ENCODE assay signal across 9 cellular contexts in the genomic region with DNA sequence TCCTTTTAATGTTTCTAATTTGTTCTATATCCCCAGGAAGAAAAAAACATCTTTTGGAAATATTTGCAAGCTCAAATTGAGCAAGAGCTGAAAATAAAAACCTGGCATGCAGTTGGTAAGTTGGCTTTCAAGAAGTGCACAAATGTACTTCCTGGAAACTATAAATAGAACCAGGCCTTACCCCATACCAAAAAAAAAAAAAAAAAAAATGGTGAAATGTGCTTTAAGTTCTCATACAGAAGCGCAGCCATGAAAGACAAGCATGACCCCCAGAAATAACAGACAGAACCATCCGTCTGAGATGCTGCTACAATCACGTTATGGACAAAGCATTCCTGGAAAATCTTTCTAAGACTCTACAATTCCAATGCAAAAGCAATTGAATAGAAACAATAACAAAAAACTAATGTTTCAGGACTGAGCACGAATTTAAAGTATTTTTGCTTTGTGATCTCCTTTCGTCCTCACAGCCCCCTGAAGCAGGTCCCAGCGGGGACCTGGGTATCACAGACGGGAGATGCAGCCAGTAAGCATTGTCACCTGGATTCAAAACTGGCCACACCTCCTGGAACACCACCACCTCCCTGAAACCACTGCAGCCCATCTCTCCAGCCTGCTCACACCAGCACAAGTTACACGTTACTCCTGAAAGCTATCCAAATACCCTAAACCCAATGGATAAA.
A peak's percentile ranks its signal among the peaks of the same experiment; 100 is the strongest.
DNase-seq lines count a peak whose midpoint lies in the region; ATAC-seq and TF ChIP-seq lines count a peak whose summit lies in the region.
"Had no signal": no experiment of that assay in that cellular context is flagged by ENCODE, and none has a peak within 500 bp of the region (broad histone marks: within the 10 kb centered on the region; RNA-seq: fewer than 3 reads in every experiment).

No MANE protein-coding gene starts in this region.

- H3K36me3 Mint-ChIP-seq in activated naive CD4-positive, alpha-beta T cell treated with anti-CD3 and anti-CD28 coated beads, Interleukin-2, amount 10 ng/mL, durations not matched to agents 7 days and 5 days = peaks cover 24% of the 10 kb centered on the region
- H3K36me3 Mint-ChIP-seq in brain (peaks cover 8% of the 10 kb centered on the region), memory B cell (no peaks in the 10 kb centered on the region)

- intact Hi-C loops in upper lobe of right lung (cut with DNase I) = no loop called here

- H3K27me3 Mint-ChIP-seq in activated naive CD4-positive, alpha-beta T cell treated with anti-CD3 and anti-CD28 coated beads, Interleukin-2, amount 10 ng/mL, durations not matched to agents 7 days and 5 days = no peaks in the 10 kb centered on the region
- H3K27me3 Mint-ChIP-seq in brain (no peaks in the 10 kb centered on the region), memory B cell (no peaks in the 10 kb centered on the region)

- DNase-seq in activated naive CD4-positive, alpha-beta T cell treated with anti-CD3 and anti-CD28 coated beads, Interleukin-2, amount 10 ng/mL, durations not matched to agents 7 days and 5 days = no peak
- DNase-seq in activated naive CD4-positive, alpha-beta T cell treated with anti-CD3 and anti-CD28 coated beads, Interleukin-2, amount 50 U/mL, for 16 hours = no peak
- DNase-seq in memory B cell (ENCODE audit: low spot score in 2 of 2) (no peak), upper lobe of right lung (no peak), NCI-H526 treated with DMSO at 0.1 percent for 48 hours (lab: John Stamatoyannopoulos, UW) (no peak)
- DNase-seq: activated CD8-positive, alpha-beta memory T cell treated with anti-CD3 and anti-CD28 coated beads for 24 hours had no signal

- peak overlapping the region; percentile 88 for H3K27ac Mint-ChIP-seq in activated naive CD4-positive, alpha-beta T cell treated with anti-CD3 and anti-CD28 coated beads, Interleukin-2, amount 10 ng/mL, durations not matched to agents 7 days and 5 days
- H3K27ac Mint-ChIP-seq in brain (peak overlapping the region; percentile 27 to 96 (median 82)), memory B cell (peak overlapping the region; percentile 41)

- peak overlapping the region; percentile 89 for H3K27ac ChIP-seq in upper lobe of right lung

- peak overlapping the region; percentile 54 for H3K4me3 Mint-ChIP-seq in activated naive CD4-positive, alpha-beta T cell treated with anti-CD3 and anti-CD28 coated beads, Interleukin-2, amount 10 ng/mL, durations not matched to agents 7 days and 5 days
- H3K4me3 Mint-ChIP-seq in brain (peak overlapping the region; percentile 20 to 69 (median 59)), memory B cell (peak overlapping the region; percentile 35)

- no peak for TF ChIP-seq CTCF in brain (conservative IDR thresholded peaks at IDR 0.05)
- no peak for TF ChIP-seq CTCF in upper lobe of right lung (IDR thresholded peaks at IDR 0.05)

- no peaks in the 10 kb centered on the region for H3K36me3 ChIP-seq in upper lobe of right lung

- H3K27me3 ChIP-seq in upper lobe of right lung = no peaks in the 10 kb centered on the region

- H3K4me3 ChIP-seq in upper lobe of right lung = peak overlapping the region; percentile 18

- H3K9me3 Mint-ChIP-seq in activated naive CD4-positive, alpha-beta T cell treated with anti-CD3 and anti-CD28 coated beads, Interleukin-2, amount 10 ng/mL, durations not matched to agents 7 days and 5 days = peaks cover 2% of the 10 kb centered on the region
- peaks cover 0 to 15% (median 9%) of the 10 kb centered on the region in 5 experiments for H3K9me3 Mint-ChIP-seq in brain
- H3K9me3 Mint-ChIP-seq in memory B cell = no peaks in the 10 kb centered on the region

- CTCF ChIA-PET in activated naive CD4-positive, alpha-beta T cell treated with anti-CD3 and anti-CD28 coated beads, Interleukin-2, amount 10 ng/mL, durations not matched to agents 7 days and 5 days (lab: Charles Lee) = interaction anchor here (0.7 to 1.3 kb wide), 2 partner anchors 45 to 1928 kb away, joined by 4 read pairs; no protein-coding TSS in a partner anchor

- H3K4me1 ChIP-seq in upper lobe of right lung = peaks cover 59% of the 10 kb centered on the region

- ATAC-seq in memory B cell (ENCODE audit: low read depth) (no peak), upper lobe of right lung (peak; percentile 55), GM18520 (IDR thresholded peaks at IDR 0.05; ENCODE audit: unreplicated experiment) (no peak), GM19351 (IDR thresholded peaks at IDR 0.05; ENCODE audit: unreplicated experiment) (no peak)

- peaks cover 80% of the 10 kb centered on the region for H3K4me1 Mint-ChIP-seq in activated naive CD4-positive, alpha-beta T cell treated with anti-CD3 and anti-CD28 coated beads, Interleukin-2, amount 10 ng/mL, durations not matched to agents 7 days and 5 days
- H3K4me1 Mint-ChIP-seq in brain (peaks cover 78% of the 10 kb centered on the region), memory B cell (peaks cover 26% of the 10 kb centered on the region)

- no peaks in the 10 kb centered on the region for H3K9me3 ChIP-seq in upper lobe of right lung
